Comparison of ENCODE assay signal across 20 cellular contexts in genomic region chr15:71677352-71677751, GRCh38.
A peak's percentile ranks its signal among the peaks of the same experiment; 100 is the strongest.
DNase-seq lines count a peak whose midpoint lies in the region; ATAC-seq, FAIRE-seq and TF ChIP-seq lines count a peak whose summit lies in the region.
"Had no signal": no experiment of that assay in that cellular context is flagged by ENCODE, and none has a peak within 500 bp of the region (broad histone marks: within the 10 kb centered on the region; RNA-seq: fewer than 3 reads in every experiment).

No MANE protein-coding gene starts in this region.

- no peaks in the 10 kb centered on the region for H3K36me3 Mint-ChIP-seq in natural killer cell treated with Interleukin-12 subunit alpha and Interleukin-12 subunit beta and Interleukin-15 and Interleukin-18, amount 100 ng/mL, for 72 hours
- H3K36me3 Mint-ChIP-seq in natural killer cell = no peaks in the 10 kb centered on the region
- H3K36me3 Mint-ChIP-seq: activated naive CD8-positive, alpha-beta T cell treated with anti-CD3 and anti-CD28 coated beads, Interleukin-2, amount 10 ng/mL, durations not matched to agents 7 days and 5 days had no signal

- H3K9me3 ChIP-seq in muscle layer of colon (ENCODE audit: low read length) = no peaks in the 10 kb centered on the region
- H3K9me3 ChIP-seq: mucosa of descending colon, tibial artery had no signal

- intact Hi-C loops in natural killer cell (cut with micrococcal nuclease) = no loop called here

- TF ChIP-seq CTCF in natural killer cell (IDR thresholded peaks at IDR 0.05) (no peak), bronchial epithelial cell (IDR thresholded peaks at IDR 0.05; ENCODE audit: insufficient read depth, low read length, severe bottlenecking) (no peak)

- DNase-seq in natural killer cell treated with Interleukin-12 subunit alpha and Interleukin-12 subunit beta and Interleukin-15 and Interleukin-18, amount 100 ng/mL, for 72 hours (ENCODE audit: low spot score) = no peak
- DNase-seq in natural killer cell (no peak), bronchial epithelial cell (ENCODE audit: low read depth) (peak; percentile 9), NCI-H146 treated with DMSO at 0.1 percent for 48 hours (lab: John Stamatoyannopoulos, UW; ENCODE audit: unreplicated experiment) (no peak), NCI-H2196 treated with DMSO at 0.1 percent for 48 hours (lab: John Stamatoyannopoulos, UW; ENCODE audit: unreplicated experiment) (no peak), SIG-M5 (lab: John Stamatoyannopoulos, UW) (no peak)
- DNase-seq: activated naive CD8-positive, alpha-beta T cell treated with anti-CD3 and anti-CD28 coated beads, Interleukin-2, amount 10 ng/mL, durations not matched to agents 7 days and 5 days; COR-L47; GDM1; glutamatergic neuron; HFFc6; mucosa of descending colon; NCI-H187; NCI-H510A; SW 1271; tibial artery had no signal

- H3K27me3 Mint-ChIP-seq in natural killer cell treated with Interleukin-12 subunit alpha and Interleukin-12 subunit beta and Interleukin-15 and Interleukin-18, amount 100 ng/mL, for 72 hours = peaks cover 31 to 44% of the 10 kb centered on the region in 2 donors
- H3K27me3 Mint-ChIP-seq in natural killer cell (ENCODE audit: low read depth in 2 of 2) = peaks cover 22 to 50% of the 10 kb centered on the region in 2 donors

- FAIRE-seq in bronchial epithelial cell (lab: Jason Lieb, UNC) = no peak
- FAIRE-seq: islet of Langerhans had no signal

- no peak overlapping the region for H3K9ac ChIP-seq in muscle layer of colon (ENCODE audit: low read length)

- peak overlapping the region; percentile 16 for H3K27ac ChIP-seq in muscle layer of colon (ENCODE audit: low read depth, low read length)
- H3K27ac ChIP-seq: tibial artery, WERI-Rb-1 had no signal

- no peak for ATAC-seq in natural killer cell treated with Interleukin-12 subunit alpha and Interleukin-12 subunit beta and Interleukin-15 and Interleukin-18, amount 100 ng/mL, for 72 hours
- ATAC-seq in natural killer cell = no peak
- ATAC-seq in HG02840 (IDR thresholded peaks at IDR 0.05; ENCODE audit: low FRiP score, unreplicated experiment) = no peak
- ATAC-seq: mucosa of descending colon had no signal

- H3K4me1 Mint-ChIP-seq in natural killer cell treated with Interleukin-12 subunit alpha and Interleukin-12 subunit beta and Interleukin-15 and Interleukin-18, amount 100 ng/mL, for 72 hours (ENCODE audit: low read depth in 2 of 2) = no peaks in the 10 kb centered on the region
- no peaks in the 10 kb centered on the region for H3K4me1 Mint-ChIP-seq in natural killer cell

- H3K9me3 Mint-ChIP-seq in natural killer cell treated with Interleukin-12 subunit alpha and Interleukin-12 subunit beta and Interleukin-15 and Interleukin-18, amount 100 ng/mL, for 72 hours = no peaks in the 10 kb centered on the region
- H3K9me3 Mint-ChIP-seq in natural killer cell = no peaks in the 10 kb centered on the region
- H3K9me3 Mint-ChIP-seq: activated naive CD8-positive, alpha-beta T cell treated with anti-CD3 and anti-CD28 coated beads, Interleukin-2, amount 10 ng/mL, durations not matched to agents 7 days and 5 days; HFFc6 had no signal

- H3K36me3 ChIP-seq in bronchial epithelial cell (ENCODE audit: control insufficient read depth, insufficient read depth, low read length) (no peaks in the 10 kb centered on the region), muscle layer of colon (ENCODE audit: insufficient read depth, low read length) (no peaks in the 10 kb centered on the region)
- H3K36me3 ChIP-seq: tibial artery, WERI-Rb-1 had no signal

- H3K4me3 ChIP-seq in bronchial epithelial cell (ENCODE audit: low read depth, low read length) (no peak overlapping the region), muscle layer of colon (ENCODE audit: low read depth in 1 of 2, low read length in 2 of 2) (peak overlapping the region in 1 of 2 donors; percentile 15)
- H3K4me3 ChIP-seq: mucosa of descending colon, tibial artery had no signal

- no peak overlapping the region for H3K27ac Mint-ChIP-seq in natural killer cell treated with Interleukin-12 subunit alpha and Interleukin-12 subunit beta and Interleukin-15 and Interleukin-18, amount 100 ng/mL, for 72 hours
- no peak overlapping the region for H3K27ac Mint-ChIP-seq in natural killer cell
- H3K27ac Mint-ChIP-seq: activated naive CD8-positive, alpha-beta T cell treated with anti-CD3 and anti-CD28 coated beads, Interleukin-2, amount 10 ng/mL, durations not matched to agents 7 days and 5 days had no signal

- peak overlapping the region; percentile 35 for H3K4me3 Mint-ChIP-seq in natural killer cell treated with Interleukin-12 subunit alpha and Interleukin-12 subunit beta and Interleukin-15 and Interleukin-18, amount 100 ng/mL, for 72 hours
- H3K4me3 Mint-ChIP-seq in natural killer cell = no peak overlapping the region
- H3K4me3 Mint-ChIP-seq: activated naive CD8-positive, alpha-beta T cell treated with anti-CD3 and anti-CD28 coated beads, Interleukin-2, amount 10 ng/mL, durations not matched to agents 7 days and 5 days; HFFc6 had no signal

- H3K27me3 ChIP-seq in bronchial epithelial cell (ENCODE audit: control insufficient read depth, insufficient read depth, low read length) = no peaks in the 10 kb centered on the region
- H3K27me3 ChIP-seq in muscle layer of colon (ENCODE audit: control insufficient read depth in 1 of 2, insufficient read depth in 2 of 2, low read length in 2 of 2) = no peaks in the 10 kb centered on the region
- H3K27me3 ChIP-seq: tibial artery had no signal

- peaks cover 39% of the 10 kb centered on the region for H3K4me1 ChIP-seq in muscle layer of colon (ENCODE audit: insufficient read depth, low read length)
